14 cellular contexts compared by ENCODE assay signal in the genomic region with DNA sequence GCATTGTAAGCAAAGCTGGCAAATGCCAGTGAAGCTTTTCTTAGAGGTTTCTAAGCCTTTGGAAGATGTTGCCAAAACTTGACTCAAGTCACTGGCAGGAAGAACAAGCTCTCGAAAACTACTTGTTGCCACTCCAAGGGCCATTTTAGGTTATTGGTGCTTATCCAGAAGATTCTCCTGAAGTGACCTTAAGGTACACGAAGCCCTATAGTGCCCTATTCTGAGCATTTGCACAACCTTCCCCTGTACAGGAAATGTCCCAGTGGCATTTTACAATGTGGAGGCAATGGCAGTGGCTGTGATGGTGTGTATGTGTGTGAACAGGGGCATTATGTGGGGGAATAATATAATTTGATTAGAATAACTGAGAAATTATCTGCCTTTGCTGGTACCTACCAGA.
A peak's percentile ranks its signal among the peaks of the same experiment; 100 is the strongest.
DNase-seq lines count a peak whose midpoint lies in the region; ATAC-seq and TF ChIP-seq lines count a peak whose summit lies in the region.
"Had no signal": no experiment of that assay in that cellular context is flagged by ENCODE, and none has a peak within 500 bp of the region (broad histone marks: within the 10 kb centered on the region; RNA-seq: fewer than 3 reads in every experiment).

No MANE protein-coding gene starts in this region.

- no peak overlapping the region for H3K27ac Mint-ChIP-seq in endothelial cell (ENCODE audit: unreplicated experiment)
- H3K27ac Mint-ChIP-seq in mesothelial cell of epicardium: no peak overlapping the region
- H3K27ac Mint-ChIP-seq: CD4-positive, alpha-beta T cell; H9 had no signal

- peak; percentile 82 for ATAC-seq in left lung
- peak; percentile 65 for ATAC-seq in upper lobe of right lung
- ATAC-seq in stimulated activated naive CD8-positive, alpha-beta T cell treated with anti-CD3 and anti-CD28 coated beads, Interleukin-15, Interleukin-2, amounts not matched to agents 100 U/mL and 50 U/mL, for 24 hours: no peak
- ATAC-seq: GM12878 had no signal

- H3K36me3 ChIP-seq in left lung: no peaks in the 10 kb centered on the region
- no peaks in the 10 kb centered on the region for H3K36me3 ChIP-seq in upper lobe of right lung

- no peaks in the 10 kb centered on the region for H3K27me3 ChIP-seq in left lung
- H3K27me3 ChIP-seq in upper lobe of right lung: no peaks in the 10 kb centered on the region

- peak; percentile 4 for DNase-seq in LNCaP clone FGC (ENCODE audit: low read depth)
- no peak for DNase-seq in left lung
- DNase-seq in midbrain (lab: John Stamatoyannopoulos, UW): peak; percentile 52
- no peak for DNase-seq in upper lobe of right lung
- no peak for DNase-seq in stimulated activated naive CD4-positive, alpha-beta T cell treated with Interleukin-2 at 50 U/mL for 16 hours (lab: John Stamatoyannopoulos, UW)
- DNase-seq in stimulated activated naive CD8-positive, alpha-beta T cell treated with anti-CD3 and anti-CD28 coated beads, Interleukin-15, Interleukin-2, amounts not matched to agents 100 U/mL and 50 U/mL, for 24 hours: no peak
- no peak for DNase-seq in endothelial cell (ENCODE audit: low spot score)
- no peak for DNase-seq in mesothelial cell of epicardium (ENCODE audit: low spot score in 2 of 2, unreplicated experiment in 2 of 2)
- DNase-seq: ACHN; Caco-2; CD4-positive, alpha-beta T cell; H9 had no signal

- H3K9me3 ChIP-seq in left lung (no peaks in the 10 kb centered on the region), upper lobe of right lung (no peaks in the 10 kb centered on the region)
- H3K9me3 ChIP-seq: Caco-2 had no signal

- no peaks in the 10 kb centered on the region for H3K9me3 Mint-ChIP-seq in endothelial cell (ENCODE audit: unreplicated experiment)
- peaks cover 6% of the 10 kb centered on the region for H3K9me3 Mint-ChIP-seq in mesothelial cell of epicardium

- H3K4me1 ChIP-seq in left lung: no peaks in the 10 kb centered on the region
- no peaks in the 10 kb centered on the region for H3K4me1 ChIP-seq in upper lobe of right lung
- H3K4me1 ChIP-seq: Caco-2 had no signal

- H3K4me1 Mint-ChIP-seq in endothelial cell (ENCODE audit: unreplicated experiment) (peaks cover 3% of the 10 kb centered on the region), mesothelial cell of epicardium (no peaks in the 10 kb centered on the region)

- intact Hi-C loops in left lung (cut with DNase I): no loop called here
- intact Hi-C loops in upper lobe of right lung (cut with DNase I): no loop called here

- H3K36me3 Mint-ChIP-seq in endothelial cell (ENCODE audit: low read depth, unreplicated experiment) (no peaks in the 10 kb centered on the region), mesothelial cell of epicardium (no peaks in the 10 kb centered on the region)

- no peak overlapping the region for H3K4me3 Mint-ChIP-seq in endothelial cell (ENCODE audit: unreplicated experiment)
- H3K4me3 Mint-ChIP-seq in mesothelial cell of epicardium: no peak overlapping the region
- H3K4me3 Mint-ChIP-seq: CD4-positive, alpha-beta T cell; H9 had no signal

- H3K27me3 Mint-ChIP-seq in endothelial cell (ENCODE audit: unreplicated experiment) (no peaks in the 10 kb centered on the region), mesothelial cell of epicardium (ENCODE audit: low read depth) (no peaks in the 10 kb centered on the region)
- H3K27me3 Mint-ChIP-seq: CD4-positive, alpha-beta T cell had no signal

- H3K4me3 ChIP-seq in LNCaP clone FGC (ENCODE audit: low read depth, low read length) (no peak overlapping the region), left lung (no peak overlapping the region), upper lobe of right lung (no peak overlapping the region)
- H3K4me3 ChIP-seq: GM12878 had no signal

- H3K27ac ChIP-seq in left lung (no peak overlapping the region), upper lobe of right lung (no peak overlapping the region)
- H3K27ac ChIP-seq: C4-2B had no signal

- TF ChIP-seq CTCF in LNCaP clone FGC (IDR thresholded peaks at IDR 0.05; ENCODE audit: control insufficient read depth, extremely low read depth, insufficient read depth) (no peak), left lung (IDR thresholded peaks at IDR 0.05) (no peak), upper lobe of right lung (IDR thresholded peaks at IDR 0.05) (no peak), endothelial cell (IDR thresholded peaks at IDR 0.05; ENCODE audit: unreplicated experiment) (no peak), mesothelial cell of epicardium (IDR thresholded peaks at IDR 0.05; ENCODE audit: unreplicated experiment) (no peak)

Comparison
In these comparisons a context has a peak if more than half of its experiments do, and no peak if none do; other contexts are left out.
1. DNase-seq: peak in LNCaP clone FGC (single experiment) and midbrain (single experiment); none in left lung (0 of 2), upper lobe of right lung (single experiment), stimulated activated naive CD4-positive, alpha-beta T cell treated with Interleukin-2 at 50 U/mL for 16 hours (single experiment), stimulated activated naive CD8-positive, alpha-beta T cell treated with anti-CD3 and anti-CD28 coated beads, Interleukin-15, Interleukin-2, amounts not matched to agents 100 U/mL and 50 U/mL, for 24 hours (single experiment), endothelial cell (single experiment) and mesothelial cell of epicardium (0 of 2).